Comparison of ENCODE assay signal across 19 cellular contexts in genomic region chr7:112888781-112889180, GRCh38.
A peak's percentile ranks its signal among the peaks of the same experiment; 100 is the strongest.
DNase-seq lines count a peak whose midpoint lies in the region; ATAC-seq and TF ChIP-seq lines count a peak whose summit lies in the region.
"Had no signal": no experiment of that assay in that cellular context is flagged by ENCODE, and none has a peak within 500 bp of the region (broad histone marks: within the 10 kb centered on the region; RNA-seq: fewer than 3 reads in every experiment).

No MANE protein-coding gene starts in this region.

- H3K27ac ChIP-seq in cardiac muscle cell = peak overlapping the region; percentile 72
- no peak overlapping the region for H3K27ac ChIP-seq in left ventricle myocardium inferior (replicated peaks)
- peak overlapping the region; percentile 41 for H3K27ac ChIP-seq in neutrophil
- H3K27ac ChIP-seq: 22Rv1; A549; BLaER1 treated with 17β-estradiol and CSF1 and Interleukin-3, amounts not matched to agents 10 nM and 100 nM; C4-2B had no signal

- H3K27me3 Mint-ChIP-seq in WTC11 (ENCODE audit: low read depth) = no peaks in the 10 kb centered on the region
- H3K27me3 Mint-ChIP-seq: B cell; CD4-positive, alpha-beta T cell had no signal

- CTCF ChIA-PET in WTC11 (lab: Charles Lee) = no interaction called here

- H3K36me3 Mint-ChIP-seq in WTC11 = peaks cover 33% of the 10 kb centered on the region

- TF ChIP-seq CTCF in cardiac muscle cell (IDR thresholded peaks at IDR 0.05; ENCODE audit: low read depth, low read length) = no peak
- no peak for TF ChIP-seq CTCF in left ventricle myocardium inferior (IDR thresholded peaks at IDR 0.05; ENCODE audit: borderline replicate concordance)
- TF ChIP-seq CTCF in neutrophil (IDR thresholded peaks at IDR 0.05) = no peak
- TF ChIP-seq CTCF in WTC11 (IDR thresholded peaks at IDR 0.05) = no peak

- POLR2A ChIA-PET in WTC11 (lab: Charles Lee) = no interaction called here

- no peak for ATAC-seq in WTC11
- no peak for ATAC-seq in HG03520 (IDR thresholded peaks at IDR 0.05; ENCODE audit: unreplicated experiment)
- ATAC-seq: A549; CD8-positive, alpha-beta T cell had no signal

- no peak overlapping the region for H3K4me3 Mint-ChIP-seq in WTC11
- H3K4me3 Mint-ChIP-seq: B cell; CD4-positive, alpha-beta T cell; CD8-positive, alpha-beta T cell had no signal

- H3K9me3 ChIP-seq in cardiac muscle cell (ENCODE audit: low read depth) (no peaks in the 10 kb centered on the region), left ventricle myocardium inferior (replicated peaks) (no peaks in the 10 kb centered on the region), neutrophil (no peaks in the 10 kb centered on the region)
- H3K9me3 ChIP-seq: A549, Caco-2 had no signal

- no peak overlapping the region for H3K27ac Mint-ChIP-seq in WTC11
- H3K27ac Mint-ChIP-seq: B cell; CD4-positive, alpha-beta T cell had no signal

- H3K4me1 ChIP-seq in cardiac muscle cell (ENCODE audit: low read depth) = peaks cover 37% of the 10 kb centered on the region
- H3K4me1 ChIP-seq in left ventricle myocardium inferior = peaks cover 39% of the 10 kb centered on the region
- H3K4me1 ChIP-seq in neutrophil (ENCODE audit: control insufficient read depth in 1 of 2, insufficient read depth in 1 of 2, low read depth in 1 of 2, low read length in 1 of 2) = peaks cover 35 to 39% of the 10 kb centered on the region in 2 experiments
- H3K4me1 ChIP-seq: A549 had no signal

- H3K4me3 ChIP-seq in cardiac muscle cell = no peak overlapping the region
- no peak overlapping the region for H3K4me3 ChIP-seq in left ventricle myocardium inferior
- no peak overlapping the region for H3K4me3 ChIP-seq in neutrophil (ENCODE audit: low read depth in 1 of 2, low read length in 1 of 2)
- H3K4me3 ChIP-seq: A549; BLaER1 treated with 17β-estradiol and CSF1 and Interleukin-3, amounts not matched to agents 10 nM and 100 nM had no signal

- DNase-seq in cardiac muscle cell (ENCODE audit: low read depth in 1 of 2, low spot score in 1 of 2) (no peak), left ventricle myocardium inferior (no peak), dedifferentiated amniotic fluid mesenchymal stem cell (ENCODE audit: extremely low spot score) (peak; percentile 63), WTC11 (ENCODE audit: low spot score) (no peak), activated gamma-delta T cell treated with Interleukin-2 at 50 U/mL for 16 hours (no peak)
- DNase-seq: AML-193; Caco-2; Calu3; CD4-positive, alpha-beta T cell; CD8-positive, alpha-beta T cell; DMS79 treated with DMSO at 0.1 percent for 48 hours; GF-D8 had no signal

- peaks cover 8% of the 10 kb centered on the region for H3K36me3 ChIP-seq in cardiac muscle cell
- H3K36me3 ChIP-seq in left ventricle myocardium inferior = peaks cover 12% of the 10 kb centered on the region
- peaks cover 7% of the 10 kb centered on the region for H3K36me3 ChIP-seq in neutrophil

- H3K9me3 Mint-ChIP-seq in WTC11 = peaks cover 19% of the 10 kb centered on the region
- H3K9me3 Mint-ChIP-seq: CD4-positive, alpha-beta T cell; CD8-positive, alpha-beta T cell had no signal

- H3K27me3 ChIP-seq in cardiac muscle cell (no peaks in the 10 kb centered on the region), left ventricle myocardium inferior (ENCODE audit: low read depth) (no peaks in the 10 kb centered on the region), neutrophil (no peaks in the 10 kb centered on the region)
- H3K27me3 ChIP-seq: BLaER1 treated with 17β-estradiol and CSF1 and Interleukin-3, amounts not matched to agents 10 nM and 100 nM had no signal

- intact Hi-C loops in left ventricle myocardium inferior (cut with micrococcal nuclease) = no loop called here

- H3K4me1 Mint-ChIP-seq in WTC11 = peaks cover 18% of the 10 kb centered on the region

TF ChIP-seq in WTC11, 78 proteins besides CTCF, POLR2A, EP300 and RAD21 (continues in another document):
- TF ChIP-seq USF1 (CRISPR knock-in tag; IDR thresholded peaks at IDR 0.05) = no peak
- TF ChIP-seq ZNF281 (CRISPR knock-in tag; IDR thresholded peaks at IDR 0.05) = no peak
- no peak for TF ChIP-seq ATF2 (CRISPR knock-in tag; IDR thresholded peaks at IDR 0.05; ENCODE audit: borderline replicate concordance, low read depth)
- no peak for TF ChIP-seq ATF3 (CRISPR knock-in tag; conservative IDR thresholded peaks at IDR 0.05)
- TF ChIP-seq ZNF317 (CRISPR knock-in tag; IDR thresholded peaks at IDR 0.05; ENCODE audit: borderline replicate concordance, low read depth) = no peak
- no peak for TF ChIP-seq PRRX2 (CRISPR knock-in tag; IDR thresholded peaks at IDR 0.05)
- TF ChIP-seq ZNF416 (CRISPR knock-in tag; IDR thresholded peaks at IDR 0.05) = no peak
- TF ChIP-seq IRF2 (CRISPR knock-in tag; IDR thresholded peaks at IDR 0.05; ENCODE audit: borderline replicate concordance, low read depth) = no peak
- no peak for TF ChIP-seq ZBTB43 (CRISPR knock-in tag; IDR thresholded peaks at IDR 0.05)
- no peak for TF ChIP-seq E2F4 (CRISPR knock-in tag; IDR thresholded peaks at IDR 0.05; ENCODE audit: borderline replicate concordance, low read depth)
- no peak for TF ChIP-seq SP1 (CRISPR knock-in tag; conservative IDR thresholded peaks at IDR 0.05)
- no peak for TF ChIP-seq HMGA2 (CRISPR knock-in tag; IDR thresholded peaks at IDR 0.05)
- no peak for TF ChIP-seq ZNF423 (CRISPR knock-in tag; IDR thresholded peaks at IDR 0.05)
